9 cellular contexts compared by ENCODE assay signal in the genomic region with DNA sequence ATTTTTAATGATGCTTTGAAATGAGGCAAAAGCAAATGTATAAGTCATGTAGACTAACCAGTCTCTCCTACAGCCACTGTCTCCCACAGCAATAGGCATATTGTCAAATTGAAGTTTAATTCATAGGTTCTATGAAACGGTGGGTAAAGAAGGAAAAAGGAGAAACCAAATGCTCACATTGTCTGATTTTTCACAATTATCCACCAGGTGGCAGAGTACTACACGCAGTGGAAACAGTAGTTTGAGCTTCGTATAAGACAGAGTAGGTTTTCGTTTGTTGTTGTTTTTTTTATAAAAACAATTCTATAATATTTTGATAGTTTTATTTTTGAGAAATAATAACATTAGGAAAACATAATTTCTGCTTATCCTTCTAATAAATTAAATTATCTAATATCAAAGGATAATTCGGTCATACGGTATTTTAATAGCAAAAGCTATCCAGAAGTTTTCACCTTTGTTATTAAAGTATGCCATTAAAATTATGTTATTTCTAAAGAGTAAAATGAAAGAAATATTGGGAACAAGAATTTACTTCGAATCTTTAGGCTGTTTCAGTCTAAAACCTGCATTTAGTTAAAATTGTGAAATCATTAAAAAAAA. TPM values are rescaled to one million over a fixed set of nuclear protein-coding genes. Genes with fewer than 3 reads are reported as not detected.
DNase-seq lines count a peak whose midpoint lies in the region; ATAC-seq and TF ChIP-seq lines count a peak whose summit lies in the region.
"Had no signal": no experiment of that assay in that cellular context is flagged by ENCODE, and none has a peak within 500 bp of the region (broad histone marks: within the 10 kb centered on the region; RNA-seq: fewer than 3 reads in every experiment).

No MANE protein-coding gene starts in this region.

- H3K4me2 ChIP-seq in OCI-LY3 (ENCODE audit: low read length), result no peak overlapping the region

- H3K4me1 Mint-ChIP-seq in naive B cell, result no peaks in the 10 kb centered on the region

- H3K4me1 ChIP-seq in OCI-LY3 (ENCODE audit: low read length), result no peaks in the 10 kb centered on the region

- TF ChIP-seq CTCF in OCI-LY3 (IDR thresholded peaks at IDR 0.05; ENCODE audit: low read depth, low read length), result peak; percentile 63

- H3K27me3 ChIP-seq in OCI-LY3 (ENCODE audit: low read depth, low read length), result no peaks in the 10 kb centered on the region

- no peaks in the 10 kb centered on the region for H3K79me2 ChIP-seq in OCI-LY3 (ENCODE audit: low read length)

- H3K27ac Mint-ChIP-seq in naive B cell, result no peak overlapping the region
- H3K27ac Mint-ChIP-seq: activated naive CD4-positive, alpha-beta T cell treated with anti-CD3 and anti-CD28 coated beads, Interleukin-2, amount 50 U/mL, for 24 hours had no signal

- no peak overlapping the region for H2AFZ ChIP-seq in OCI-LY3 (ENCODE audit: low read depth, low read length)

- no peaks in the 10 kb centered on the region for H3K36me3 ChIP-seq in OCI-LY3 (replicated peaks; ENCODE audit: low read depth, low read length)

- peaks cover 0 to 8% (median 0%) of the 10 kb centered on the region in 3 donors for H3K27me3 Mint-ChIP-seq in naive B cell

- no peaks in the 10 kb centered on the region for H3K36me3 Mint-ChIP-seq in naive B cell
- H3K36me3 Mint-ChIP-seq: activated naive CD4-positive, alpha-beta T cell treated with anti-CD3 and anti-CD28 coated beads, Interleukin-2, amount 50 U/mL, for 24 hours had no signal

- H3K9ac ChIP-seq in OCI-LY3 (ENCODE audit: low read length), result no peak overlapping the region

- no peak overlapping the region for H3K4me3 ChIP-seq in Jurkat, Clone E6-1 (ENCODE audit: low read length)
- H3K4me3 ChIP-seq in OCI-LY3 (ENCODE audit: low read length), result no peak overlapping the region

- H3K9me3 Mint-ChIP-seq in naive B cell, result no peaks in the 10 kb centered on the region
- H3K9me3 Mint-ChIP-seq: activated naive CD4-positive, alpha-beta T cell treated with anti-CD3 and anti-CD28 coated beads, Interleukin-2, amount 50 U/mL, for 24 hours had no signal

- no peak overlapping the region for H3K27ac ChIP-seq in OCI-LY3 (ENCODE audit: low read length)

- peak; percentile 78 for ATAC-seq in GM21390 (IDR thresholded peaks at IDR 0.05; ENCODE audit: unreplicated experiment)
- peak in 1 of 2 donors; percentile 51 for ATAC-seq in naive B cell (ENCODE audit: low read depth in 2 of 2)
- no peak for ATAC-seq in HG03196 (IDR thresholded peaks at IDR 0.05; ENCODE audit: unreplicated experiment)

- H3K4me3 Mint-ChIP-seq in naive B cell, result no peak overlapping the region
- H3K4me3 Mint-ChIP-seq: activated naive CD4-positive, alpha-beta T cell treated with anti-CD3 and anti-CD28 coated beads, Interleukin-2, amount 50 U/mL, for 24 hours had no signal

- no peaks in the 10 kb centered on the region for H4K20me1 ChIP-seq in OCI-LY3 (ENCODE audit: insufficient read depth, low read length)

- H3K9me3 ChIP-seq in OCI-LY3 (ENCODE audit: insufficient read depth, low read length), result no peaks in the 10 kb centered on the region

- DNase-seq in EL (peak; percentile 34), dermis blood vessel endothelial cell (peak; percentile 71), naive B cell (peak; percentile 9), OCI-M2 (lab: John Stamatoyannopoulos, UW; ENCODE audit: unreplicated experiment) (no peak)
- DNase-seq in Jurkat, Clone E6-1 (ENCODE audit: low read depth, low spot score), result peak; percentile 55

RNA-seq across cellular contexts. Expression of a gene that starts 39.1 kb away (rescaled TPM):
- 33.9 TPM for polyA plus RNA-seq in Jurkat, Clone E6-1 (2012; ENCODE audit: insufficient read depth, insufficient read length)
- total RNA-seq in dermis blood vessel endothelial cell, result 10.7 and 17.0 TPM in 2 replicates
- polyA plus RNA-seq in naive B cell (ENCODE audit: low read depth in 6 of 6), result 10 to 100 TPM in 1 of 6 donors, 1 to 10 TPM in 5; 4.9 to 12.5 (median 8.7) TPM

RNA-seq across cellular contexts. Expression of a gene that starts 39.2 kb away (rescaled TPM):
- polyA plus RNA-seq in Jurkat, Clone E6-1 (2012; ENCODE audit: insufficient read depth, insufficient read length), result 51.1 TPM
- 33.3 and 33.4 TPM in 2 replicates for total RNA-seq in dermis blood vessel endothelial cell
- polyA plus RNA-seq in naive B cell (ENCODE audit: low read depth in 6 of 6), result 10 to 100 TPM; 23.5 to 49.4 (median 42.5) TPM
